In genomic region chr10:32985781-32986350, GRCh38 we compare ENCODE assay signal across 9 cellular contexts. TPM values are rescaled to one million over a fixed set of nuclear protein-coding genes. Genes with fewer than 3 reads are reported as not detected.
DNase-seq lines count a peak whose midpoint lies in the region; ATAC-seq and TF ChIP-seq lines count a peak whose summit lies in the region.
"Had no signal": no experiment of that assay in that cellular context is flagged by ENCODE, and none has a peak within 500 bp of the region (broad histone marks: within the 10 kb centered on the region; RNA-seq: fewer than 3 reads in every experiment).

No MANE protein-coding gene starts in this region.

- no peaks in the 10 kb centered on the region for H3K9me3 ChIP-seq in SK-N-SH
- H3K9me3 ChIP-seq in upper lobe of left lung, result no peaks in the 10 kb centered on the region

- peaks cover 47% of the 10 kb centered on the region for H3F3A ChIP-seq in SK-N-SH (replicated peaks; ENCODE audit: insufficient read depth)

- CTCF ChIA-PET in SK-N-SH (lab: Yijun Ruan, JAX), result no interaction called here

- H3K9me2 ChIP-seq in SK-N-SH, result no peaks in the 10 kb centered on the region

- ATAC-seq in SK-N-SH treated with all-trans-retinoic acid at 6 μM for 48 hours, result no peak
- peak in 1 of 2 donors; percentile 52 for ATAC-seq in upper lobe of left lung (ENCODE audit: low FRiP score in 2 of 2)
- no peak for ATAC-seq in HG03439 (IDR thresholded peaks at IDR 0.05; ENCODE audit: unreplicated experiment)
- no peak for ATAC-seq in GM21360 (IDR thresholded peaks at IDR 0.05; ENCODE audit: unreplicated experiment)
- ATAC-seq in HG03432 (IDR thresholded peaks at IDR 0.05; ENCODE audit: unreplicated experiment), result no peak

- H4K20me1 ChIP-seq in SK-N-SH (ENCODE audit: insufficient read depth), result no peaks in the 10 kb centered on the region

- TF ChIP-seq POLR2A in upper lobe of left lung (IDR thresholded peaks at IDR 0.05), result no peak

- TF ChIP-seq CTCF in SK-N-SH (IDR thresholded peaks at IDR 0.05) (no peak), upper lobe of left lung (IDR thresholded peaks at IDR 0.05) (no peak)

- H3K36me3 ChIP-seq in SK-N-SH (replicated peaks in 1 of 2; ENCODE audit: control insufficient read depth in 1 of 2, insufficient read depth in 2 of 2, low read length in 1 of 2), result no peaks in the 10 kb centered on the region
- H3K36me3 ChIP-seq in upper lobe of left lung, result no peaks in the 10 kb centered on the region

- 43% methylated on average over 4 of the region's 4 CpGs for WGBS in SK-N-SH (ENCODE audit: low lambda C conversion rate)
- 37 to 41% methylated on average over 4 of the region's 4 CpGs for WGBS in upper lobe of left lung, 2 donors

- no peak for TF ChIP-seq RAD21 in SK-N-SH (IDR thresholded peaks at IDR 0.05; ENCODE audit: low read length)

- POLR2A ChIA-PET in SK-N-SH (lab: Yijun Ruan, JAX), result no interaction called here

- H3K4me1 ChIP-seq in SK-N-SH (ENCODE audit: control insufficient read depth in 1 of 2, insufficient read depth in 2 of 2, low read depth in 1 of 2, low read length in 1 of 2) (peaks cover 28 to 37% of the 10 kb centered on the region in 2 experiments), upper lobe of left lung (peaks cover 26 to 37% (median 31%) of the 10 kb centered on the region in 4 donors)

- no peak for DNase-seq in SK-N-SH
- DNase-seq in SW 1271 (lab: John Stamatoyannopoulos, UW), result peak; percentile 60 to 92
- peak; percentile 54 for DNase-seq in glomerular visceral epithelial cell (ENCODE audit: extremely low spot score)
- no peak for DNase-seq in upper lobe of left lung
- DNase-seq: small intestine had no signal

- peak overlapping the region; percentile 19; the same call in 1 of the 2 replicates for H3K9ac ChIP-seq in SK-N-SH

- H3K27ac ChIP-seq in SK-N-SH (ENCODE audit: low read depth in 2 of 2, low read length in 1 of 2), result peak overlapping the region; percentile 64 to 99; a peak in 3 of 4 replicates
- H3K27ac ChIP-seq in upper lobe of left lung, result peak overlapping the region in 3 of 4 donors; percentile 67 to 71 (median 69)

- H3K4me3 ChIP-seq in SK-N-SH (ENCODE audit: low read depth in 2 of 2, low read length in 1 of 2), result no peak overlapping the region
- H3K4me3 ChIP-seq in upper lobe of left lung, result no peak overlapping the region

- TF ChIP-seq EP300 in SK-N-SH (IDR thresholded peaks at IDR 0.05; ENCODE audit: borderline replicate concordance in 1 of 2, low read depth in 1 of 2, low read length in 1 of 2) (no peak), upper lobe of left lung (IDR thresholded peaks at IDR 0.05) (peak in 1 of 4 donors; percentile 59)

- peak overlapping the region; percentile 53 for H3K4me2 ChIP-seq in SK-N-SH

- peaks cover 4% of the 10 kb centered on the region; the same call in 1 of the 2 replicates for H3K79me2 ChIP-seq in SK-N-SH (ENCODE audit: insufficient read depth)

- H2AFZ ChIP-seq in SK-N-SH (ENCODE audit: low read depth), result peak overlapping the region; percentile 10; the same call in 1 of the 2 replicates

- H3K27me3 ChIP-seq in SK-N-SH (ENCODE audit: insufficient read depth), result no peaks in the 10 kb centered on the region
- H3K27me3 ChIP-seq in upper lobe of left lung, result no peaks in the 10 kb centered on the region

TF ChIP-seq in SK-N-SH, 30 proteins besides CTCF, POLR2A, EP300 and RAD21 (continues in another document):
- TF ChIP-seq GATA2 (CRISPR knock-in tag; IDR thresholded peaks at IDR 0.05), result no peak
- TF ChIP-seq FOSL2 (IDR thresholded peaks at IDR 0.05; ENCODE audit: borderline replicate concordance, low read depth), result peak; percentile 67; the same call in 1 of the 2 replicates
- no peak for TF ChIP-seq FOXJ3 (CRISPR knock-in tag; IDR thresholded peaks at IDR 0.05)
- 0 out of 2 replicates have a peak, but pooled peaks have one; percentile 16 for TF ChIP-seq TEAD4 (IDR thresholded peaks at IDR 0.05; ENCODE audit: borderline replicate concordance, insufficient read depth)
- peak; percentile 52; the same call in 1 of the 2 replicates for TF ChIP-seq JUND (IDR thresholded peaks at IDR 0.05)
- TF ChIP-seq USF2 (IDR thresholded peaks at IDR 0.05; ENCODE audit: borderline replicate concordance, low read depth, low read length), result no peak
- TF ChIP-seq NFIC (IDR thresholded peaks at IDR 0.05; ENCODE audit: borderline replicate concordance), result no peak
- no peak for TF ChIP-seq RCOR1 (IDR thresholded peaks at IDR 0.05; ENCODE audit: low read length)
- TF ChIP-seq YY1 (IDR thresholded peaks at IDR 0.05; ENCODE audit: low read depth), result no peak

TF ChIP-seq in SK-N-SH treated with all-trans-retinoic acid at 6 μM for 48 hours, 23 proteins besides CTCF, POLR2A, EP300 and RAD21:
- TF ChIP-seq ESRRG (CRISPR knock-in tag; IDR thresholded peaks at IDR 0.05), result no peak
- no peak for TF ChIP-seq ZNF70 (CRISPR knock-in tag; IDR thresholded peaks at IDR 0.05)
- no peak for TF ChIP-seq CSRNP3 (CRISPR knock-in tag; IDR thresholded peaks at IDR 0.05)
- TF ChIP-seq ZC3H10 (CRISPR knock-in tag; IDR thresholded peaks at IDR 0.05), result no peak
- no peak for TF ChIP-seq CREB5 (CRISPR knock-in tag; IDR thresholded peaks at IDR 0.05; ENCODE audit: low read depth)
- no peak for TF ChIP-seq ZNF8 (CRISPR knock-in tag; IDR thresholded peaks at IDR 0.05)
- no peak for TF ChIP-seq PPARA (CRISPR knock-in tag; IDR thresholded peaks at IDR 0.05; ENCODE audit: borderline replicate concordance)
- no peak for TF ChIP-seq CSDC2 (CRISPR knock-in tag; IDR thresholded peaks at IDR 0.05)
- TF ChIP-seq ARNTL (CRISPR knock-in tag; IDR thresholded peaks at IDR 0.05; ENCODE audit: borderline replicate concordance, low read depth), result no peak
- TF ChIP-seq ZFP3 (CRISPR knock-in tag; IDR thresholded peaks at IDR 0.05), result no peak
- TF ChIP-seq OSR1 (CRISPR knock-in tag; IDR thresholded peaks at IDR 0.05), result no peak
- TF ChIP-seq TCF4 (CRISPR knock-in tag; IDR thresholded peaks at IDR 0.05; ENCODE audit: borderline replicate concordance), result no peak
- TF ChIP-seq GLIS3 (CRISPR knock-in tag; IDR thresholded peaks at IDR 0.05), result no peak
- TF ChIP-seq POU6F1 (CRISPR knock-in tag; IDR thresholded peaks at IDR 0.05; ENCODE audit: borderline replicate concordance, low read depth), result no peak

RNA-seq across cellular contexts. Expression of gene ITGB1, which starts 27.8 kb away (rescaled TPM):
- 666 and 846 TPM in 2 replicates for polyA plus RNA-seq in SK-N-SH (2012; rRNA removed)
- 1,012 and 1,342 TPM in 2 replicates for polyA plus RNA-seq in SK-N-SH (2012; cell fraction: cytosol; rRNA removed)
- polyA plus RNA-seq in SK-N-SH (2012; cell fraction: nucleus; rRNA removed), result 162 and 438 TPM in 2 replicates
- 100 to 1,000 TPM in 5 of 6 donors, 10 to 100 TPM in 1; 94.3 to 492 (median 340) TPM for total RNA-seq in upper lobe of left lung

Comparison
In these comparisons a context has a peak if more than half of its experiments do, and no peak if none do; other contexts are left out.
1. DNase-seq: peak in SW 1271 (2 of 2) and glomerular visceral epithelial cell (single experiment); none in SK-N-SH (single experiment) and upper lobe of left lung (0 of 2).